17 cellular contexts compared by ENCODE assay signal in genomic region chr2:200359552-200359951, GRCh38. TPM values are rescaled to one million over a fixed set of nuclear protein-coding genes. Genes with fewer than 3 reads are reported as not detected.
A peak's percentile ranks its signal among the peaks of the same experiment; 100 is the strongest.
DNase-seq lines count a peak whose midpoint lies in the region; ATAC-seq and TF ChIP-seq lines count a peak whose summit lies in the region.
"Had no signal": no experiment of that assay in that cellular context is flagged by ENCODE, and none has a peak within 500 bp of the region (broad histone marks: within the 10 kb centered on the region; RNA-seq: fewer than 3 reads in every experiment).

No MANE protein-coding gene starts in this region.

- H3K14ac ChIP-seq in mesenchymal stem cell (ENCODE audit: low read length in 2 of 2): no peak overlapping the region

- no peak overlapping the region for H3K4ac ChIP-seq in mesenchymal stem cell (ENCODE audit: low read depth in 1 of 2, low read length in 2 of 2)

- H3K9me3 ChIP-seq in heart left ventricle (no peaks in the 10 kb centered on the region), right atrium auricular region (no peaks in the 10 kb centered on the region), mesenchymal stem cell (ENCODE audit: control insufficient read depth, low read length) (no peaks in the 10 kb centered on the region), aorta (ENCODE audit: control insufficient read depth, low read length) (no peaks in the 10 kb centered on the region), GM23248 (ENCODE audit: low read depth) (no peaks in the 10 kb centered on the region)
- H3K9me3 ChIP-seq: SJCRH30 had no signal

- no peak overlapping the region for H3K4me3 Mint-ChIP-seq in activated CD4-positive, alpha-beta T cell treated with anti-CD3 and anti-CD28 coated beads, Interleukin-2, amount 10 ng/mL, durations not matched to agents 24 days and 14 days
- H3K4me3 Mint-ChIP-seq: B cell, HFFc6 had no signal

- H3K9me2 ChIP-seq in GM23248 (ENCODE audit: insufficient read depth): no peaks in the 10 kb centered on the region

- H4K91ac ChIP-seq in mesenchymal stem cell (ENCODE audit: low read length): no peak overlapping the region

- TF ChIP-seq POLR2A in heart left ventricle (IDR thresholded peaks at IDR 0.05): no peak

- no peak overlapping the region for H2BK120ac ChIP-seq in mesenchymal stem cell (ENCODE audit: low read depth, low read length)

- in situ Hi-C loops in GM23248 (cut with MboI): no loop called here

- no peak overlapping the region for H2BK15ac ChIP-seq in mesenchymal stem cell (ENCODE audit: low read depth, poor library complexity, severe bottlenecking)

- no peaks in the 10 kb centered on the region for H3K9me3 Mint-ChIP-seq in activated CD4-positive, alpha-beta T cell treated with anti-CD3 and anti-CD28 coated beads, Interleukin-2, amount 10 ng/mL, durations not matched to agents 24 days and 14 days
- H3K9me3 Mint-ChIP-seq: HFFc6 had no signal

- WGBS in heart left ventricle, 4 donors: 66 to 86% (median 76%) methylated on average over 2 of the region's 2 CpGs
- WGBS in mesenchymal stem cell: 100% methylated on average over 2 of the region's 2 CpGs
- 71 to 80% methylated on average over 2 of the region's 2 CpGs for WGBS in aorta, 2 donors
- WGBS in GM23248 (ENCODE audit: low coverage in 1 of 2, low lambda C conversion rate in 2 of 2, missing lambda C conversion rate in 2 of 2), 2 experiments: 95 to 98% methylated on average over 2 of the region's 2 CpGs

- no peak overlapping the region for H3K9ac ChIP-seq in mesenchymal stem cell (ENCODE audit: low read length)
- no peak overlapping the region for H3K9ac ChIP-seq in GM23248

- peak overlapping the region in 1 of 2 experiments; percentile 43 for H3K23ac ChIP-seq in mesenchymal stem cell (ENCODE audit: low read length in 2 of 2)

- H3K4me2 ChIP-seq in mesenchymal stem cell (ENCODE audit: low read length, poor library complexity, severe bottlenecking) (no peak overlapping the region), GM23248 (ENCODE audit: unreplicated experiment) (no peak overlapping the region)

- H3K4me1 ChIP-seq in heart left ventricle: peaks cover 0 to 46% (median 18%) of the 10 kb centered on the region in 12 donors
- peaks cover 0 to 17% of the 10 kb centered on the region in 2 donors for H3K4me1 ChIP-seq in right atrium auricular region
- H3K4me1 ChIP-seq in mesenchymal stem cell (ENCODE audit: control insufficient read depth, insufficient read depth, low read depth, low read length): peaks cover 5% of the 10 kb centered on the region
- peaks cover 6 to 10% of the 10 kb centered on the region in 2 donors for H3K4me1 ChIP-seq in aorta (ENCODE audit: control insufficient read depth in 1 of 2, insufficient read depth in 2 of 2, low read length in 2 of 2)
- H3K4me1 ChIP-seq in GM23248 (ENCODE audit: insufficient read depth): peaks cover 30% of the 10 kb centered on the region

- H3K79me1 ChIP-seq in mesenchymal stem cell (replicated peaks; ENCODE audit: low read length, poor library complexity, severe bottlenecking): peaks cover 20% of the 10 kb centered on the region

- TF ChIP-seq CTCF in heart left ventricle (IDR thresholded peaks at IDR 0.05): no peak
- TF ChIP-seq CTCF in right atrium auricular region (IDR thresholded peaks at IDR 0.05): no peak
- no peak for TF ChIP-seq CTCF in fibroblast of pulmonary artery (IDR thresholded peaks at IDR 0.05; ENCODE audit: low read length, missing control alignments)

- peak overlapping the region; percentile 38 for H2AK5ac ChIP-seq in mesenchymal stem cell (ENCODE audit: low read length, severe bottlenecking)

- no peaks in the 10 kb centered on the region for H4K20me1 ChIP-seq in GM23248 (ENCODE audit: insufficient read depth)

- peaks cover 3% of the 10 kb centered on the region for H3K4me1 Mint-ChIP-seq in activated CD4-positive, alpha-beta T cell treated with anti-CD3 and anti-CD28 coated beads, Interleukin-2, amount 10 ng/mL, durations not matched to agents 24 days and 14 days
- H3K4me1 Mint-ChIP-seq: B cell had no signal

- no peak overlapping the region for H3K18ac ChIP-seq in mesenchymal stem cell (ENCODE audit: low read depth in 1 of 2, low read length in 2 of 2)

- H2AFZ ChIP-seq in mesenchymal stem cell (ENCODE audit: low read depth, low read length) (no peak overlapping the region), GM23248 (no peak overlapping the region)

- H3K79me2 ChIP-seq in GM23248 (ENCODE audit: insufficient read depth): peaks cover 93% of the 10 kb centered on the region

- H4K8ac ChIP-seq in mesenchymal stem cell (ENCODE audit: low read length): peak overlapping the region; percentile 82

- no peaks in the 10 kb centered on the region for H3K36me3 ChIP-seq in heart left ventricle
- no peaks in the 10 kb centered on the region for H3K36me3 ChIP-seq in right atrium auricular region
- no peaks in the 10 kb centered on the region for H3K36me3 ChIP-seq in mesenchymal stem cell (ENCODE audit: control insufficient read depth in 1 of 2, insufficient read depth in 2 of 2, low read depth in 1 of 2, low read length in 2 of 2)
- H3K36me3 ChIP-seq in aorta (ENCODE audit: control insufficient read depth in 1 of 2, insufficient read depth in 2 of 2, low read length in 1 of 2): no peaks in the 10 kb centered on the region
- H3K36me3 ChIP-seq in GM23248 (ENCODE audit: low read depth): no peaks in the 10 kb centered on the region; the same call in 1 of the 2 replicates

- H3K36me3 Mint-ChIP-seq in activated CD4-positive, alpha-beta T cell treated with anti-CD3 and anti-CD28 coated beads, Interleukin-2, amount 10 ng/mL, durations not matched to agents 24 days and 14 days (ENCODE audit: low read depth): no peaks in the 10 kb centered on the region

- ATAC-seq in heart left ventricle (peak; percentile 55 to 87 (median 66)), aorta (ENCODE audit: low FRiP score) (peak; percentile 59), GM19035 (IDR thresholded peaks at IDR 0.05; ENCODE audit: unreplicated experiment) (no peak)
- ATAC-seq: PC-3 had no signal

- peak overlapping the region in 1 of 2 experiments; percentile 51 for H2BK12ac ChIP-seq in mesenchymal stem cell (ENCODE audit: low read length in 2 of 2)

- H3K4me3 ChIP-seq in heart left ventricle (no peak overlapping the region), right atrium auricular region (no peak overlapping the region), fibroblast of pulmonary artery (replicated peaks; ENCODE audit: low read depth, low read length) (no peak overlapping the region), mesenchymal stem cell (ENCODE audit: insufficient read depth in 1 of 2, low read depth in 1 of 2, low read length in 2 of 2) (no peak overlapping the region), aorta (ENCODE audit: low read length in 2 of 2) (no peak overlapping the region), GM23248 (no peak overlapping the region)
- H3K4me3 ChIP-seq: SJCRH30 had no signal

- intact Hi-C loops in heart left ventricle (cut with DNase I) (no loop called here), aorta (cut with DNase I) (loop anchor here in 1 of 2 donors (10.0 kb wide), 1 partner anchor 45 kb away; no protein-coding TSS in a partner anchor)
- intact Hi-C loops in activated CD4-positive, alpha-beta T cell treated with anti-CD3 and anti-CD28 coated beads, Interleukin-2, amount 10 ng/mL, durations not matched to agents 24 days and 14 days (cut with micrococcal nuclease): no loop called here

- DNase-seq in heart left ventricle: no peak
- DNase-seq in right atrium auricular region (ENCODE audit: low spot score): no peak
- peak; percentile 56 for DNase-seq in fibroblast of pulmonary artery (ENCODE audit: low read depth)
- no peak for DNase-seq in mesenchymal stem cell
- DNase-seq in aorta: no peak
- DNase-seq in activated CD4-positive, alpha-beta T cell treated with anti-CD3 and anti-CD28 coated beads, Interleukin-2, amount 10 ng/mL, durations not matched to agents 24 days and 14 days: no peak
- no peak for DNase-seq in GM23248
- DNase-seq: COR-L47, DMS53, HFFc6, NCI-H1930, NCI-H2171, PC-3, SJCRH30 had no signal

- H3K27ac ChIP-seq in heart left ventricle: no peak overlapping the region
- no peak overlapping the region for H3K27ac ChIP-seq in right atrium auricular region
- no peak overlapping the region for H3K27ac ChIP-seq in mesenchymal stem cell (ENCODE audit: low read length, poor library complexity, severe bottlenecking)
- H3K27ac ChIP-seq in aorta (ENCODE audit: low read depth in 1 of 2, low read length in 2 of 2): no peak overlapping the region
- H3K27ac ChIP-seq in GM23248: no peak overlapping the region
- H3K27ac ChIP-seq: RWPE1, SJCRH30 had no signal

- H2BK5ac ChIP-seq in mesenchymal stem cell (ENCODE audit: low read depth, low read length, poor library complexity, severe bottlenecking): no peak overlapping the region

- no peak overlapping the region for H3K27ac Mint-ChIP-seq in activated CD4-positive, alpha-beta T cell treated with anti-CD3 and anti-CD28 coated beads, Interleukin-2, amount 10 ng/mL, durations not matched to agents 24 days and 14 days
- H3K27ac Mint-ChIP-seq: B cell, HFFc6 had no signal

- H3K27me3 ChIP-seq in heart left ventricle (no peaks in the 10 kb centered on the region), right atrium auricular region (no peaks in the 10 kb centered on the region), mesenchymal stem cell (ENCODE audit: control insufficient read depth in 1 of 2, insufficient read depth in 1 of 2, low read length in 2 of 2) (no peaks in the 10 kb centered on the region), aorta (ENCODE audit: control insufficient read depth in 1 of 2, insufficient read depth in 2 of 2, low read length in 1 of 2) (no peaks in the 10 kb centered on the region), GM23248 (replicated peaks; ENCODE audit: insufficient read depth) (no peaks in the 10 kb centered on the region)
- H3K27me3 ChIP-seq: SJCRH30 had no signal

- H3K27me3 Mint-ChIP-seq in activated CD4-positive, alpha-beta T cell treated with anti-CD3 and anti-CD28 coated beads, Interleukin-2, amount 10 ng/mL, durations not matched to agents 24 days and 14 days: no peaks in the 10 kb centered on the region

- peaks cover 45% of the 10 kb centered on the region for H3F3A ChIP-seq in GM23248 (ENCODE audit: insufficient read depth)

RNA-seq across cellular contexts. Expression of gene SPATS2L, which starts 53.1 kb away (rescaled TPM):
- total RNA-seq in heart left ventricle (100 to 1,000 TPM in 5 of 9 donors, 10 to 100 TPM in 4; 69.7 to 177 (median 102) TPM), right atrium auricular region (100 to 1,000 TPM; 103 to 126 TPM), aorta (10 to 100 TPM; 59.8 to 67.5 TPM)
- polyA plus RNA-seq in heart left ventricle (100 to 1,000 TPM in 1 of 2 donors, 10 to 100 TPM in 1; 34.9 to 153 TPM), aorta (10 to 100 TPM; 45.0 to 82.0 TPM), GM23248 (2016; fragmentation: Nextera tagmentation; extraction: Ambion mirVana) (78.3 and 116 TPM in 2 replicates)
- 377 TPM for polyA plus RNA-seq in mesenchymal stem cell (2013, experiment 1 of 2)
- 383 TPM for polyA plus RNA-seq in mesenchymal stem cell (2013, experiment 2 of 2)
- total RNA-seq in activated CD4-positive, alpha-beta T cell treated with anti-CD3 and anti-CD28 coated beads, Interleukin-2, amount 10 ng/mL, durations not matched to agents 24 days and 14 days: 42.0 and 42.9 TPM in 2 replicates
- total RNA-seq in GM23248 (2014; rRNA removed; shearing (Covaris generic)): 103 and 128 TPM in 2 replicates
